In genomic region chr16:18948372-18949020, GRCh38 we compare ENCODE assay signal across 17 cellular contexts. TPM values are rescaled to one million over a fixed set of nuclear protein-coding genes. Genes with fewer than 3 reads are reported as not detected.
DNase-seq lines count a peak whose midpoint lies in the region; ATAC-seq, FAIRE-seq and TF ChIP-seq lines count a peak whose summit lies in the region.
"Had no signal": no experiment of that assay in that cellular context is flagged by ENCODE, and none has a peak within 500 bp of the region (broad histone marks: within the 10 kb centered on the region; RNA-seq: fewer than 3 reads in every experiment).

No MANE protein-coding gene starts in this region.

- no peaks in the 10 kb centered on the region for H4K20me1 ChIP-seq in astrocyte (ENCODE audit: insufficient read depth, low read length)
- H4K20me1 ChIP-seq: BLaER1 had no signal

- no peak overlapping the region for H3K4me2 ChIP-seq in astrocyte (ENCODE audit: low read length)
- H3K4me2 ChIP-seq: BLaER1 had no signal

- no peaks in the 10 kb centered on the region for H3K4me1 ChIP-seq in astrocyte (ENCODE audit: insufficient read depth, low read length)

- no peak overlapping the region for H3K4me3 ChIP-seq in astrocyte (ENCODE audit: insufficient read depth, low read depth, low read length)
- H3K4me3 ChIP-seq: BLaER1, GM23248, HAP-1 had no signal

- H3K27me3 Mint-ChIP-seq in T-helper 1 cell treated with Interleukin-12 subunit alpha and Interleukin-12 subunit beta and Interleukin-4 antibody, amounts not matched to agents 30 μg/mL and 1 μg/mL, for 36 hours (ENCODE audit: low read depth) = peaks cover 3% of the 10 kb centered on the region
- H3K27me3 Mint-ChIP-seq in astrocyte (ENCODE audit: low read depth, unreplicated experiment) = peaks cover 4% of the 10 kb centered on the region
- H3K27me3 Mint-ChIP-seq: CD4-positive, alpha-beta memory T cell had no signal

- no peak overlapping the region for H2AFZ ChIP-seq in astrocyte (ENCODE audit: low read depth, low read length)
- H2AFZ ChIP-seq: GM23248 had no signal

- no peaks in the 10 kb centered on the region for H3K79me2 ChIP-seq in astrocyte (ENCODE audit: insufficient read depth, low read length)

- ATAC-seq in GM18867 (IDR thresholded peaks at IDR 0.05; ENCODE audit: unreplicated experiment) = no peak

- peak overlapping the region; percentile 23 for H3K4me3 Mint-ChIP-seq in T-helper 1 cell treated with Interleukin-12 subunit alpha and Interleukin-12 subunit beta and Interleukin-4 antibody, amounts not matched to agents 30 μg/mL and 1 μg/mL, for 36 hours
- no peak overlapping the region for H3K4me3 Mint-ChIP-seq in astrocyte (ENCODE audit: unreplicated experiment)
- H3K4me3 Mint-ChIP-seq: CD14-positive monocyte; CD4-positive, alpha-beta memory T cell had no signal

- no peak for FAIRE-seq in astrocyte (lab: Jason Lieb, UNC)
- FAIRE-seq: GM19239 had no signal

- H3K9ac ChIP-seq in astrocyte (ENCODE audit: low read length) = no peak overlapping the region
- H3K9ac ChIP-seq: BLaER1, GM23248 had no signal

- H3K27ac Mint-ChIP-seq in T-helper 1 cell treated with Interleukin-12 subunit alpha and Interleukin-12 subunit beta and Interleukin-4 antibody, amounts not matched to agents 30 μg/mL and 1 μg/mL, for 36 hours = no peak overlapping the region
- peak overlapping the region; percentile 62 for H3K27ac Mint-ChIP-seq in astrocyte (ENCODE audit: unreplicated experiment)
- H3K27ac Mint-ChIP-seq: CD4-positive, alpha-beta memory T cell had no signal

- DNase-seq in T-helper 1 cell (no peak), M059J (ENCODE audit: low read depth) (peak; percentile 44), astrocyte (ENCODE audit: low read depth) (no peak), T-helper 2 cell (no peak), head of caudate nucleus (no peak)
- DNase-seq: 8988T; CD4-positive, alpha-beta memory T cell; DMS153; DMS79; GF-D8; GM23248 had no signal

- H3K9me3 ChIP-seq in astrocyte (ENCODE audit: insufficient read depth, low read depth, low read length) = no peaks in the 10 kb centered on the region
- H3K9me3 ChIP-seq: BLaER1, HAP-1 had no signal

- intact Hi-C loops in head of caudate nucleus (cut with DNase I) = no loop called here

- H3K4me1 Mint-ChIP-seq in T-helper 1 cell treated with Interleukin-12 subunit alpha and Interleukin-12 subunit beta and Interleukin-4 antibody, amounts not matched to agents 30 μg/mL and 1 μg/mL, for 36 hours (ENCODE audit: low read depth) = peaks cover 28% of the 10 kb centered on the region
- no peaks in the 10 kb centered on the region for H3K4me1 Mint-ChIP-seq in astrocyte (ENCODE audit: low read depth, unreplicated experiment)

- TF ChIP-seq CTCF in astrocyte (IDR thresholded peaks at IDR 0.05; ENCODE audit: insufficient read depth, low read depth, low read length) = no peak

- no peaks in the 10 kb centered on the region for H3K27me3 ChIP-seq in astrocyte (ENCODE audit: insufficient read depth, low read length)
- H3K27me3 ChIP-seq: BLaER1 had no signal

- H3K36me3 Mint-ChIP-seq in T-helper 1 cell treated with Interleukin-12 subunit alpha and Interleukin-12 subunit beta and Interleukin-4 antibody, amounts not matched to agents 30 μg/mL and 1 μg/mL, for 36 hours (ENCODE audit: low read depth) = peaks cover 2% of the 10 kb centered on the region
- H3K36me3 Mint-ChIP-seq in astrocyte (ENCODE audit: low read depth, unreplicated experiment) = no peaks in the 10 kb centered on the region
- H3K36me3 Mint-ChIP-seq: CD14-positive monocyte; CD4-positive, alpha-beta memory T cell had no signal

- peaks cover 3% of the 10 kb centered on the region for H3K9me3 Mint-ChIP-seq in T-helper 1 cell treated with Interleukin-12 subunit alpha and Interleukin-12 subunit beta and Interleukin-4 antibody, amounts not matched to agents 30 μg/mL and 1 μg/mL, for 36 hours
- H3K9me3 Mint-ChIP-seq in astrocyte (ENCODE audit: unreplicated experiment) = peaks cover 2% of the 10 kb centered on the region
- H3K9me3 Mint-ChIP-seq: CD4-positive, alpha-beta memory T cell had no signal

- H3K36me3 ChIP-seq in astrocyte (ENCODE audit: insufficient read depth, low read length) = no peaks in the 10 kb centered on the region
- H3K36me3 ChIP-seq: BLaER1, HAP-1 had no signal

- no peak overlapping the region for H3K27ac ChIP-seq in astrocyte (ENCODE audit: low read depth, low read length)
- H3K27ac ChIP-seq: BLaER1, GM23248 had no signal

RNA-seq across cellular contexts. Expression of gene SMG1, which starts 22.3 kb away (rescaled TPM):
- 16.0 and 34.7 TPM in 2 replicates for total RNA-seq in M059J (2014; rRNA removed; shearing (Covaris generic))
- 82.8 and 97.4 TPM in 2 replicates for total RNA-seq in astrocyte

RNA-seq across cellular contexts. Expression of gene TMC7, which starts 35.2 kb away (rescaled TPM):
- 0.20 and 0.71 TPM in 2 replicates for total RNA-seq in M059J (2014; rRNA removed; shearing (Covaris generic))
- 4.7 and 6.7 TPM in 2 replicates for total RNA-seq in astrocyte
- total RNA-seq: CD4-positive, alpha-beta memory T cell had no signal
